Comparison of ENCODE assay signal across 16 cellular contexts in genomic region chr22:35891442-35891841, GRCh38.
"Had no signal": no experiment of that assay in that cellular context is flagged by ENCODE, and none has a peak within 500 bp of the region (broad histone marks: within the 10 kb centered on the region; RNA-seq: fewer than 3 reads in every experiment).

No MANE protein-coding gene starts in this region.

- H3K27ac ChIP-seq: epithelial cell of prostate, left lung had no signal

- H3K27me3 ChIP-seq: left lung, tibial artery, uterus had no signal

- H3K36me3 ChIP-seq: left lung, tibial artery, uterus had no signal

- H3K4me1 ChIP-seq: uterus had no signal

- ATAC-seq: activated T-helper 17 cell treated with anti-CD3 and anti-CD28 coated beads, Interleukin-2, amount 50 U/mL, for 72 hours; left lung; stimulated activated naive B cell treated with anti-CD40 and anti-IgM and Interleukin-4, amounts not matched to agents 10 μg/mL and 1 μg/mL and 100 μg/mL, for 72 hours; T-cell had no signal

- DNase-seq: activated CD4-positive, alpha-beta T cell treated with anti-CD3 and anti-CD28 coated beads for 1 hour; activated CD4-positive, alpha-beta T cell treated with anti-CD3 and anti-CD28 coated beads, Interleukin-2, amount 50 U/mL, for 4 hours; activated naive CD4-positive, alpha-beta T cell treated with Interleukin-2 at 50 U/mL for 16 hours; aorta; cerebellar nuclear complex; kidney; left lung; mesendoderm; stimulated activated CD4-positive, alpha-beta T cell treated with anti-CD3 and anti-CD28 coated beads, Interleukin-2, amount 100 ng/mL, for 48 hours; stimulated activated naive B cell treated with anti-CD40 and anti-IgM and Interleukin-4, amounts not matched to agents 10 μg/mL and 1 μg/mL and 100 μg/mL, for 72 hours; T-cell; T1000; tibial artery had no signal

- H3K4me3 ChIP-seq: left lung, uterus had no signal

- H3K9me3 ChIP-seq: left lung, tibial artery, uterus had no signal
